ENCODE assay signal across 1 cellular context in the genomic region with DNA sequence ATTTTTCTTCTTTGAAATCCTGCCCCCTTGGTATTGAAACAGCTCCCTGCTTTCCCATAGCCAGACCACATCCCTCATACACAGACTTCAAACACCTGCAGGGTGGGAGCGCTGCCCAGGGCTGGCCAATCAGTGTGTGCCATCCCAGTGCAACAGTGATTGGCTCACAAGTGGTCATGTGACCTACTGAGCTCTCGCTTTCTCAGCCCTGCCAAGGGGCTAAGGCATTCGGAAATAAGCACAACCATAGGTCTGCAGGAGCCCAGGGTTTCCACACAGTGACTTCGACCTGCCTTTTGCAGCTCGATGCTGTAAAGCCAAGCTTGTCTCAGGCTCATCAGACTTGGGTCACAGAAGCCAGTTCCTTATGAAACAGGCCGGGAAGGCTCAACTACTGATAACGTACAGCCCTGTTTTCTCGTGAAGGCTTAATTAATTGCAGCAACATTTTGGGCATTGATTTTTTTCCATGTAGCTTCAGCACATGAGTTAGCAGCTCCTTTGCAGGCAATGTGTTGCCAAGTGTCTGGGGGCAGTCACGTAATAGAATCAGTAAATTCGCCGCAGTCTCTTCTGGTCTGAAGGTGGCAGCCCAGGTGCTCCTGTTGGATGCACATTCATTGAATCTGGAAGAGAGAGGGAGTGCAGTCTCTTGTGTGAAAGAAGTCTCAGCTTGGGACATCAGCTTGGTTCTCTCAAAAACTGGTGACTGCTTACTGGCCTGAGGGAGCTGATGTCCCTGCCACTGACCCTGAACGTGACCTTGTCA.
TF ChIP-seq lines count a peak whose summit lies in the region.

No MANE protein-coding gene starts in this region.

TF ChIP-seq in HepG2, 621 proteins besides CTCF, POLR2A, EP300 and RAD21:
- TF ChIP-seq JUN (CRISPR knock-in tag; IDR thresholded peaks at IDR 0.05) (no peak), ZNF777 (CRISPR knock-in tag; IDR thresholded peaks at IDR 0.05) (no peak), POLR2G (IDR thresholded peaks at IDR 0.05; ENCODE audit: low read depth, low read length) (no peak), CENPT (CRISPR knock-in tag; IDR thresholded peaks at IDR 0.05; ENCODE audit: low read depth) (no peak), FOXJ3 (CRISPR knock-in tag; IDR thresholded peaks at IDR 0.05; ENCODE audit: borderline replicate concordance) (no peak), NFKBIZ (CRISPR knock-in tag; IDR thresholded peaks at IDR 0.05) (no peak), ZNF781 (CRISPR knock-in tag; IDR thresholded peaks at IDR 0.05; ENCODE audit: borderline replicate concordance, not compliant biosample characterization) (no peak), LCORL (IDR thresholded peaks at IDR 0.05) (no peak), LCORL (CRISPR knock-in tag; IDR thresholded peaks at IDR 0.05) (no peak)
- TF ChIP-seq, protein P1, sequence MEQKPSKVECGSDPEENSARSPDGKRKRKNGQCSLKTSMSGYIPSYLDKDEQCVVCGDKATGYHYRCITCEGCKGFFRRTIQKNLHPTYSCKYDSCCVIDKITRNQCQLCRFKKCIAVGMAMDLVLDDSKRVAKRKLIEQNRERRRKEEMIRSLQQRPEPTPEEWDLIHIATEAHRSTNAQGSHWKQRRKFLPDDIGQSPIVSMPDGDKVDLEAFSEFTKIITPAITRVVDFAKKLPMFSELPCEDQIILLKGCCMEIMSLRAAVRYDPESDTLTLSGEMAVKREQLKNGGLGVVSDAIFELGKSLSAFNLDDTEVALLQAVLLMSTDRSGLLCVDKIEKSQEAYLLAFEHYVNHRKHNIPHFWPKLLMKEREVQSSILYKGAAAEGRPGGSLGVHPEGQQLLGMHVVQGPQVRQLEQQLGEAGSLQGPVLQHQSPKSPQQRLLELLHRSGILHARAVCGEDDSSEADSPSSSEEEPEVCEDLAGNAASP (CRISPR knock-in tag; IDR thresholded peaks at IDR 0.05; ENCODE audit: borderline replicate concordance), result no peak
- TF ChIP-seq, protein P2, sequence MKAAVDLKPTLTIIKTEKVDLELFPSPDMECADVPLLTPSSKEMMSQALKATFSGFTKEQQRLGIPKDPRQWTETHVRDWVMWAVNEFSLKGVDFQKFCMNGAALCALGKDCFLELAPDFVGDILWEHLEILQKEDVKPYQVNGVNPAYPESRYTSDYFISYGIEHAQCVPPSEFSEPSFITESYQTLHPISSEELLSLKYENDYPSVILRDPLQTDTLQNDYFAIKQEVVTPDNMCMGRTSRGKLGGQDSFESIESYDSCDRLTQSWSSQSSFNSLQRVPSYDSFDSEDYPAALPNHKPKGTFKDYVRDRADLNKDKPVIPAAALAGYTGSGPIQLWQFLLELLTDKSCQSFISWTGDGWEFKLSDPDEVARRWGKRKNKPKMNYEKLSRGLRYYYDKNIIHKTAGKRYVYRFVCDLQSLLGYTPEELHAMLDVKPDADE (CRISPR knock-in tag; IDR thresholded peaks at IDR 0.05), result no peak
- TF ChIP-seq, protein P3, sequence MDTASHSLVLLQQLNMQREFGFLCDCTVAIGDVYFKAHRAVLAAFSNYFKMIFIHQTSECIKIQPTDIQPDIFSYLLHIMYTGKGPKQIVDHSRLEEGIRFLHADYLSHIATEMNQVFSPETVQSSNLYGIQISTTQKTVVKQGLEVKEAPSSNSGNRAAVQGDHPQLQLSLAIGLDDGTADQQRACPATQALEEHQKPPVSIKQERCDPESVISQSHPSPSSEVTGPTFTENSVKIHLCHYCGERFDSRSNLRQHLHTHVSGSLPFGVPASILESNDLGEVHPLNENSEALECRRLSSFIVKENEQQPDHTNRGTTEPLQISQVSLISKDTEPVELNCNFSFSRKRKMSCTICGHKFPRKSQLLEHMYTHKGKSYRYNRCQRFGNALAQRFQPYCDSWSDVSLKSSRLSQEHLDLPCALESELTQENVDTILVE (CRISPR knock-in tag; IDR thresholded peaks at IDR 0.05), result no peak
- TF ChIP-seq, protein P4, sequence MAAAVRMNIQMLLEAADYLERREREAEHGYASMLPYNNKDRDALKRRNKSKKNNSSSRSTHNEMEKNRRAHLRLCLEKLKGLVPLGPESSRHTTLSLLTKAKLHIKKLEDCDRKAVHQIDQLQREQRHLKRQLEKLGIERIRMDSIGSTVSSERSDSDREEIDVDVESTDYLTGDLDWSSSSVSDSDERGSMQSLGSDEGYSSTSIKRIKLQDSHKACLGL (CRISPR knock-in tag; IDR thresholded peaks at IDR 0.05), result no peak
